ENCODE assay signal across 14 cellular contexts in the genomic region with DNA sequence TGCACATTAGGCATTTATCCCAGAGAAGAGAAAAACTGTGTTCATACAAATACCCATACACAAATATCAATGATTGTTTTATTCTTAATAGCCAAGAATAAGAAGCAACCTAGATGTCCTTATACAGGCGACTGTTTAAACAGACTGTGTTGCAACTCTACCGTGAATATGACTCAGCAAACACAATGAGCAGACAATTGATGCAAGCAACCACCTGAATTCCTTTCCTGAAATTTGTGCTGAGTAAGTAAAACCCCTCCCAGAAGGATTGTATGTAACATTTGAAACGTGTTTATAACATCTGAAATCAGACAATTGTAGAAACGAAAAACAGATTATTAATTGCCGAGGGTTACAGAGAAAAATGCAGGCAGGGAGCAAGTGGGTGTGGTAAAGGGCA.
DNase-seq lines count a peak whose midpoint lies in the region; TF ChIP-seq lines count a peak whose summit lies in the region.
"Had no signal": no experiment of that assay in that cellular context is flagged by ENCODE, and none has a peak within 500 bp of the region (broad histone marks: within the 10 kb centered on the region; RNA-seq: fewer than 3 reads in every experiment).

No MANE protein-coding gene starts in this region.

- H3K36me3 ChIP-seq in endodermal cell (ENCODE audit: control insufficient read depth, insufficient read depth, low read length): no peaks in the 10 kb centered on the region

- H3K27ac Mint-ChIP-seq in endodermal cell (peak overlapping the region; percentile 19), type B pancreatic cell (peak overlapping the region; percentile 68)
- H3K27ac Mint-ChIP-seq: activated CD8-positive, alpha-beta T cell treated with anti-CD3 and anti-CD28 coated beads, Interleukin-2, amount 10 ng/mL, durations not matched to agents 7 days and 5 days; activated naive CD8-positive, alpha-beta T cell treated with anti-CD3 and anti-CD28 coated beads, Interleukin-2, amount 50 U/mL, for 24 hours; CD14-positive monocyte had no signal

- no peak for TF ChIP-seq CTCF in endodermal cell (conservative IDR thresholded peaks at IDR 0.05)
- TF ChIP-seq CTCF in type B pancreatic cell (conservative IDR thresholded peaks at IDR 0.05): no peak
- no peak for TF ChIP-seq CTCF in coronary artery (IDR thresholded peaks at IDR 0.05)

- H3K4me3 Mint-ChIP-seq in endodermal cell: no peak overlapping the region
- no peak overlapping the region for H3K4me3 Mint-ChIP-seq in type B pancreatic cell
- H3K4me3 Mint-ChIP-seq: activated CD8-positive, alpha-beta T cell treated with anti-CD3 and anti-CD28 coated beads, Interleukin-2, amount 10 ng/mL, durations not matched to agents 7 days and 5 days; activated naive CD8-positive, alpha-beta T cell treated with anti-CD3 and anti-CD28 coated beads, Interleukin-2, amount 50 U/mL, for 24 hours; CD14-positive monocyte had no signal

- H3K27ac ChIP-seq in endodermal cell (ENCODE audit: low read depth, low read length) (no peak overlapping the region), coronary artery (no peak overlapping the region)

- WGBS in endodermal cell (ENCODE audit: insufficient coverage in 1 of 2, insufficient read length in 1 of 2), 2 experiments: 86 to 88% methylated on average over 4 to 5 of the region's 5 CpGs

- no peaks in the 10 kb centered on the region for H3K27me3 ChIP-seq in endodermal cell (ENCODE audit: control insufficient read depth, insufficient read depth, low read length, poor library complexity, severe bottlenecking)

- no peaks in the 10 kb centered on the region for H3K9me3 ChIP-seq in endodermal cell (ENCODE audit: control insufficient read depth, low read length)

- H3K27me3 Mint-ChIP-seq in endodermal cell (ENCODE audit: insufficient read depth): no peaks in the 10 kb centered on the region
- H3K27me3 Mint-ChIP-seq in type B pancreatic cell: peaks cover 3% of the 10 kb centered on the region
- H3K27me3 Mint-ChIP-seq: activated naive CD8-positive, alpha-beta T cell treated with anti-CD3 and anti-CD28 coated beads, Interleukin-2, amount 50 U/mL, for 24 hours had no signal

- peak; percentile 3 for DNase-seq in NCI-H2107 treated with DMSO at 0.1 percent for 48 hours (lab: John Stamatoyannopoulos, UW; ENCODE audit: unreplicated experiment)
- no peak for DNase-seq in NCI-H2107 (lab: John Stamatoyannopoulos, UW)
- peak; percentile 36 for DNase-seq in NCI-H69 (lab: John Stamatoyannopoulos, UW)
- DNase-seq in endodermal cell: no peak
- DNase-seq in type B pancreatic cell (ENCODE audit: extremely low spot score, unreplicated experiment): no peak
- DNase-seq in coronary artery (ENCODE audit: low spot score): no peak
- DNase-seq in globus pallidus (ENCODE audit: low spot score): no peak
- DNase-seq in amygdala (lab: John Stamatoyannopoulos, UW): no peak
- DNase-seq: 8988T; activated CD8-positive, alpha-beta T cell treated with anti-CD3 and anti-CD28 coated beads, Interleukin-2, amount 10 ng/mL, durations not matched to agents 7 days and 5 days; activated naive CD8-positive, alpha-beta T cell treated with anti-CD3 and anti-CD28 coated beads, Interleukin-2, amount 50 U/mL, for 24 hours; EL; stimulated activated CD4-positive, alpha-beta T cell treated with anti-CD3 and anti-CD28 coated beads, Interleukin-1b, Interleukin-23, amount 100 ng/mL, for 48 hours had no signal

- no peak overlapping the region for H3K9ac ChIP-seq in endodermal cell (ENCODE audit: extremely low read depth, low read length, poor library complexity, severe bottlenecking)

- H3K36me3 Mint-ChIP-seq in endodermal cell (ENCODE audit: low read depth): no peaks in the 10 kb centered on the region
- no peaks in the 10 kb centered on the region for H3K36me3 Mint-ChIP-seq in type B pancreatic cell
- H3K36me3 Mint-ChIP-seq: CD14-positive monocyte had no signal

- peaks cover 3% of the 10 kb centered on the region for H3K4me1 ChIP-seq in endodermal cell (ENCODE audit: control insufficient read depth, insufficient read depth, low read length)

- peaks cover 18% of the 10 kb centered on the region for H3K4me1 Mint-ChIP-seq in endodermal cell
- peaks cover 4% of the 10 kb centered on the region for H3K4me1 Mint-ChIP-seq in type B pancreatic cell (ENCODE audit: unreplicated experiment)
- H3K4me1 Mint-ChIP-seq: activated naive CD8-positive, alpha-beta T cell treated with anti-CD3 and anti-CD28 coated beads, Interleukin-2, amount 50 U/mL, for 24 hours; CD14-positive monocyte had no signal

- H3K9me3 Mint-ChIP-seq in endodermal cell: no peaks in the 10 kb centered on the region
- H3K9me3 Mint-ChIP-seq in type B pancreatic cell: no peaks in the 10 kb centered on the region

- H3K4me3 ChIP-seq in endodermal cell (ENCODE audit: low read length) (no peak overlapping the region), coronary artery (no peak overlapping the region)

Comparison
In these comparisons a context has a peak if more than half of its experiments do, and no peak if none do; other contexts are left out.
1. DNase-seq: peak in NCI-H2107 treated with DMSO at 0.1 percent for 48 hours (single experiment) and NCI-H69 (single experiment); none in NCI-H2107 (single experiment), endodermal cell (single experiment), type B pancreatic cell (single experiment), coronary artery (single experiment), globus pallidus (single experiment) and amygdala (0 of 56).